ENCODE assay signal across 12 cellular contexts in the genomic region with DNA sequence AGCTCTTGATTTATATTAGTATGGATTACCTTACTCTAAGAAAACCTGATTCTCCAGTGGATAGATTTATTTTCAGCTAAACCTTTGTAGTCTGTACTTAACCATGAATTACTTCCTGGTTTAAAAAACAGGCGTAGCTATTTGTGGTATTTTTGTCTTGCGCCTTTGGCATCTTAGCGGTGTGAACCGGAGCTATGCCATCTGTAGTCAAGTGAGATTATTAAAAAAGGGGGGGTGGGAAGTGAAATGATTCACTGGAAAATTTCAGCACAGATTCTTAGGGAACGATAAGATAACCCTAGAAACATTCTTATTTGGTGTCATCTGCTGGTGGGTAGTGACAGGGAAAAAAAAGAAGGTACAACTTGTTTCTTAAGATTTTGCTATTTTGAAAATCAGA. TPM values are rescaled to one million over a fixed set of nuclear protein-coding genes. Genes with fewer than 3 reads are reported as not detected.
DNase-seq lines count a peak whose midpoint lies in the region; ATAC-seq lines count a peak whose summit lies in the region.
"Had no signal": no experiment of that assay in that cellular context is flagged by ENCODE, and none has a peak within 500 bp of the region (broad histone marks: within the 10 kb centered on the region; RNA-seq: fewer than 3 reads in every experiment).

No MANE protein-coding gene starts in this region.

- H3K9me3 Mint-ChIP-seq in activated T-cell treated with anti-CD3 and anti-CD28 coated beads, Interleukin-2, amount 50 U/mL, for 72 hours = no peaks in the 10 kb centered on the region
- H3K9me3 Mint-ChIP-seq in activated T-helper 2 cell treated with anti-CD3 and anti-CD28 coated beads, Interferon-gamma antibody, Interleukin-2, Interleukin-4, amounts not matched to agents 10 μg/mL and 5 μg/mL and 100 μg/mL, durations not matched to agents 14 hours and 24 hours and 36 hours = no peaks in the 10 kb centered on the region
- H3K9me3 Mint-ChIP-seq in stimulated activated naive CD8-positive, alpha-beta T cell treated with anti-CD3 and anti-CD28 coated beads, Interleukin-15, Interleukin-2, amounts not matched to agents 100 ng/mL and 50 ng/mL, for 24 hours = no peaks in the 10 kb centered on the region
- H3K9me3 Mint-ChIP-seq: memory B cell had no signal

- no peak for DNase-seq in activated T-cell treated with anti-CD3 and anti-CD28 coated beads, Interleukin-2, amount 50 U/mL, for 72 hours
- no peak for DNase-seq in activated T-cell treated with anti-CD3 and anti-CD28 coated beads, Interleukin-2, amount 50 U/mL, for 48 hours
- no peak for DNase-seq in activated T-helper 2 cell treated with anti-CD3 and anti-CD28 coated beads, Interferon-gamma antibody, Interleukin-2, Interleukin-4, amounts not matched to agents 10 μg/mL and 5 μg/mL and 100 μg/mL, durations not matched to agents 14 hours and 24 hours and 36 hours (ENCODE audit: low spot score)
- peak; percentile 47 for DNase-seq in inferior parietal cortex (ENCODE audit: extremely low spot score)
- DNase-seq in KG1 (lab: John Stamatoyannopoulos, UW) = no peak
- no peak for DNase-seq in HK-2 (ENCODE audit: unreplicated experiment)
- DNase-seq: NCI-H1417 treated with DMSO at 0.1 percent for 48 hours, Right ventricle myocardium superior had no signal

- peak; percentile 3 to 4 for ATAC-seq in activated T-cell treated with anti-CD3 and anti-CD28 coated beads, Interleukin-2, amount 50 U/mL, for 72 hours (replicated peaks in 1 of 2)
- no peak for ATAC-seq in GM18519 (IDR thresholded peaks at IDR 0.05; ENCODE audit: low FRiP score, unreplicated experiment)
- ATAC-seq: GM12878 had no signal

- H3K4me1 Mint-ChIP-seq in activated T-cell treated with anti-CD3 and anti-CD28 coated beads, Interleukin-2, amount 50 U/mL, for 72 hours (ENCODE audit: low read depth) = peaks cover 83% of the 10 kb centered on the region
- peaks cover 70% of the 10 kb centered on the region for H3K4me1 Mint-ChIP-seq in activated T-helper 2 cell treated with anti-CD3 and anti-CD28 coated beads, Interferon-gamma antibody, Interleukin-2, Interleukin-4, amounts not matched to agents 10 μg/mL and 5 μg/mL and 100 μg/mL, durations not matched to agents 14 hours and 24 hours and 36 hours (ENCODE audit: low read depth)
- H3K4me1 Mint-ChIP-seq in stimulated activated naive CD8-positive, alpha-beta T cell treated with anti-CD3 and anti-CD28 coated beads, Interleukin-15, Interleukin-2, amounts not matched to agents 100 ng/mL and 50 ng/mL, for 24 hours (ENCODE audit: low read depth) = peaks cover 89% of the 10 kb centered on the region

- peak overlapping the region; percentile 81 to 96 for H3K4me3 Mint-ChIP-seq in activated T-cell treated with anti-CD3 and anti-CD28 coated beads, Interleukin-2, amount 50 U/mL, for 72 hours
- peak overlapping the region; percentile 69 for H3K4me3 Mint-ChIP-seq in activated T-helper 2 cell treated with anti-CD3 and anti-CD28 coated beads, Interferon-gamma antibody, Interleukin-2, Interleukin-4, amounts not matched to agents 10 μg/mL and 5 μg/mL and 100 μg/mL, durations not matched to agents 14 hours and 24 hours and 36 hours (ENCODE audit: low read depth)
- peak overlapping the region; percentile 79 for H3K4me3 Mint-ChIP-seq in stimulated activated naive CD8-positive, alpha-beta T cell treated with anti-CD3 and anti-CD28 coated beads, Interleukin-15, Interleukin-2, amounts not matched to agents 100 ng/mL and 50 ng/mL, for 24 hours
- H3K4me3 Mint-ChIP-seq: memory B cell had no signal

- H3K36me3 Mint-ChIP-seq in activated T-cell treated with anti-CD3 and anti-CD28 coated beads, Interleukin-2, amount 50 U/mL, for 72 hours (ENCODE audit: insufficient read depth in 2 of 2) = peaks cover 8 to 24% of the 10 kb centered on the region in 2 donors
- H3K36me3 Mint-ChIP-seq in activated T-helper 2 cell treated with anti-CD3 and anti-CD28 coated beads, Interferon-gamma antibody, Interleukin-2, Interleukin-4, amounts not matched to agents 10 μg/mL and 5 μg/mL and 100 μg/mL, durations not matched to agents 14 hours and 24 hours and 36 hours (ENCODE audit: low read depth) = peaks cover 62% of the 10 kb centered on the region
- peaks cover 50% of the 10 kb centered on the region for H3K36me3 Mint-ChIP-seq in stimulated activated naive CD8-positive, alpha-beta T cell treated with anti-CD3 and anti-CD28 coated beads, Interleukin-15, Interleukin-2, amounts not matched to agents 100 ng/mL and 50 ng/mL, for 24 hours (ENCODE audit: low read depth)

- intact Hi-C loops in activated T-helper 2 cell treated with anti-CD3 and anti-CD28 coated beads, Interferon-gamma antibody, Interleukin-2, Interleukin-4, amounts not matched to agents 10 μg/mL and 5 μg/mL and 100 μg/mL, durations not matched to agents 14 hours and 24 hours and 36 hours (cut with micrococcal nuclease) = loop anchor here (1.0 to 2.0 kb wide), 3 partner anchors 11 to 16 kb away; no protein-coding TSS in a partner anchor

- H3K27me3 Mint-ChIP-seq in activated T-cell treated with anti-CD3 and anti-CD28 coated beads, Interleukin-2, amount 50 U/mL, for 72 hours (ENCODE audit: low read depth) = no peaks in the 10 kb centered on the region
- no peaks in the 10 kb centered on the region for H3K27me3 Mint-ChIP-seq in activated T-helper 2 cell treated with anti-CD3 and anti-CD28 coated beads, Interferon-gamma antibody, Interleukin-2, Interleukin-4, amounts not matched to agents 10 μg/mL and 5 μg/mL and 100 μg/mL, durations not matched to agents 14 hours and 24 hours and 36 hours (ENCODE audit: low read depth)
- H3K27me3 Mint-ChIP-seq in stimulated activated naive CD8-positive, alpha-beta T cell treated with anti-CD3 and anti-CD28 coated beads, Interleukin-15, Interleukin-2, amounts not matched to agents 100 ng/mL and 50 ng/mL, for 24 hours = no peaks in the 10 kb centered on the region
- H3K27me3 Mint-ChIP-seq: memory B cell had no signal

- peak overlapping the region; percentile 97 for H3K27ac Mint-ChIP-seq in activated T-cell treated with anti-CD3 and anti-CD28 coated beads, Interleukin-2, amount 50 U/mL, for 72 hours
- peak overlapping the region; percentile 83 for H3K27ac Mint-ChIP-seq in activated T-helper 2 cell treated with anti-CD3 and anti-CD28 coated beads, Interferon-gamma antibody, Interleukin-2, Interleukin-4, amounts not matched to agents 10 μg/mL and 5 μg/mL and 100 μg/mL, durations not matched to agents 14 hours and 24 hours and 36 hours
- peak overlapping the region; percentile 88 for H3K27ac Mint-ChIP-seq in stimulated activated naive CD8-positive, alpha-beta T cell treated with anti-CD3 and anti-CD28 coated beads, Interleukin-15, Interleukin-2, amounts not matched to agents 100 ng/mL and 50 ng/mL, for 24 hours
- H3K27ac Mint-ChIP-seq: memory B cell had no signal

RNA-seq across cellular contexts. Expression of gene PSMD6, which starts 44.2 kb away (rescaled TPM):
- 10 to 100 TPM; 83.4 to 90.3 TPM for total RNA-seq in activated T-cell treated with anti-CD3 and anti-CD28 coated beads, Interleukin-2, amount 50 U/mL, for 72 hours
- 125 and 131 TPM in 2 replicates for total RNA-seq in activated T-helper 2 cell treated with anti-CD3 and anti-CD28 coated beads, Interferon-gamma antibody, Interleukin-2, Interleukin-4, amounts not matched to agents 10 μg/mL and 5 μg/mL and 100 μg/mL, durations not matched to agents 14 hours and 24 hours and 36 hours
